Comparison of ENCODE assay signal across 9 cellular contexts in genomic region chr3:120506828-120507774, GRCh38. TPM values are rescaled to one million over a fixed set of nuclear protein-coding genes. Genes with fewer than 3 reads are reported as not detected.
DNase-seq lines count a peak whose midpoint lies in the region; ATAC-seq and TF ChIP-seq lines count a peak whose summit lies in the region.
"Had no signal": no experiment of that assay in that cellular context is flagged by ENCODE, and none has a peak within 500 bp of the region (broad histone marks: within the 10 kb centered on the region; RNA-seq: fewer than 3 reads in every experiment).

No MANE protein-coding gene starts in this region.

- peak overlapping the region in 1 of 4 donors; percentile 3 for H3K27ac ChIP-seq in esophagus squamous epithelium
- no peak overlapping the region for H3K27ac ChIP-seq in neuronal stem cell (replicated peaks; ENCODE audit: low read length)
- H3K27ac ChIP-seq: neutrophil had no signal

- H3K36me3 ChIP-seq in esophagus squamous epithelium (no peaks in the 10 kb centered on the region), neuronal stem cell (replicated peaks in 1 of 2; ENCODE audit: control insufficient read depth in 2 of 2, insufficient read depth in 2 of 2, low read length in 2 of 2) (no peaks in the 10 kb centered on the region)
- H3K36me3 ChIP-seq: neutrophil had no signal

- H2BK15ac ChIP-seq in neuronal stem cell (ENCODE audit: low read length): no peak overlapping the region

- H3K4me1 ChIP-seq in esophagus squamous epithelium: peaks cover 0 to 15% (median 8%) of the 10 kb centered on the region in 3 donors
- H3K4me1 ChIP-seq in neuronal stem cell (ENCODE audit: control insufficient read depth in 2 of 2, insufficient read depth in 1 of 2, low read depth in 1 of 2, low read length in 2 of 2): peaks cover 0 to 8% of the 10 kb centered on the region in 2 donors

- H3K79me1 ChIP-seq in neuronal stem cell (ENCODE audit: low read depth, low read length): no peaks in the 10 kb centered on the region

- peak overlapping the region; percentile 17 for H2AFZ ChIP-seq in neuronal stem cell (ENCODE audit: low read length)

- H2BK120ac ChIP-seq in neuronal stem cell (ENCODE audit: low read depth, low read length): no peak overlapping the region

- no peak overlapping the region for H3K4ac ChIP-seq in neuronal stem cell (ENCODE audit: low read length)

- no peak overlapping the region for H3K14ac ChIP-seq in neuronal stem cell (ENCODE audit: low read length)

- no peak overlapping the region for H3K9ac ChIP-seq in neuronal stem cell (ENCODE audit: low read depth, low read length, poor library complexity)

- H2BK12ac ChIP-seq in neuronal stem cell (ENCODE audit: low read length): no peak overlapping the region

- no peak overlapping the region for H3K23ac ChIP-seq in neuronal stem cell (ENCODE audit: low read depth, low read length, poor library complexity)

- H3K27me3 ChIP-seq in esophagus squamous epithelium (no peaks in the 10 kb centered on the region), neuronal stem cell (ENCODE audit: control insufficient read depth in 3 of 3, insufficient read depth in 3 of 3, low read depth in 1 of 3, low read length in 3 of 3) (peaks cover 0 to 2% (median 0%) of the 10 kb centered on the region in 3 experiments)

- no peak overlapping the region for H4K91ac ChIP-seq in neuronal stem cell (ENCODE audit: low read depth, low read length, poor library complexity)

- WGBS in esophagus squamous epithelium, 2 donors: 39 to 48% methylated on average over 10 of the region's 10 CpGs
- no CpG with 5 or more reads among the region's 10 CpGs for WGBS in neuronal stem cell (ENCODE audit: extremely low coverage in 2 of 2, insufficient read length in 2 of 2, insufficient replicate concordance in 1 of 2), 2 donors

- TF ChIP-seq CTCF in esophagus squamous epithelium (IDR thresholded peaks at IDR 0.05): peak in 5 of 6 experiments; percentile 42 to 63 (median 54)

- intact Hi-C loops in esophagus squamous epithelium (cut with DNase I): no loop called here

- TF ChIP-seq POLR2A in esophagus squamous epithelium (IDR thresholded peaks at IDR 0.05): no peak

- H3K9me3 ChIP-seq in esophagus squamous epithelium (no peaks in the 10 kb centered on the region), neuronal stem cell (replicated peaks in 1 of 2; ENCODE audit: control insufficient read depth in 2 of 2, insufficient read depth in 1 of 2, low read depth in 1 of 2, low read length in 2 of 2) (peaks cover 3 to 4% of the 10 kb centered on the region in 2 donors)
- H3K9me3 ChIP-seq: neutrophil had no signal

- H2BK5ac ChIP-seq in neuronal stem cell (ENCODE audit: low read length): no peak overlapping the region

- no peak overlapping the region for H3K4me2 ChIP-seq in neuronal stem cell (ENCODE audit: insufficient read depth, low read length, poor library complexity, severe bottlenecking)

- no peak overlapping the region for H4K8ac ChIP-seq in neuronal stem cell (ENCODE audit: low read depth, low read length)

- ATAC-seq in HG02642 (IDR thresholded peaks at IDR 0.05; ENCODE audit: poor library complexity, unreplicated experiment): peak; percentile 47
- ATAC-seq in GM18517 (IDR thresholded peaks at IDR 0.05; ENCODE audit: unreplicated experiment): no peak
- no peak for ATAC-seq in HG02852 (IDR thresholded peaks at IDR 0.05; ENCODE audit: unreplicated experiment)

- no peak overlapping the region for H3K18ac ChIP-seq in neuronal stem cell (ENCODE audit: low read length)

- DNase-seq in DMS53 treated with DMSO at 0.1 percent for 48 hours (lab: John Stamatoyannopoulos, UW; ENCODE audit: unreplicated experiment): peak; percentile 70
- peak; percentile 35 for DNase-seq in RKO (ENCODE audit: low spot score)
- DNase-seq in esophagus squamous epithelium (lab: John Stamatoyannopoulos, UW): no peak
- DNase-seq in neuronal stem cell (ENCODE audit: low spot score): peak; percentile 15
- no peak for DNase-seq in amniotic stem cell (lab: John Stamatoyannopoulos, UW)

- H3K4me3 ChIP-seq in esophagus squamous epithelium: peak overlapping the region in 1 of 4 donors; percentile 10
- no peak overlapping the region for H3K4me3 ChIP-seq in neuronal stem cell (ENCODE audit: low read length in 2 of 2)

- H2AK5ac ChIP-seq in neuronal stem cell (ENCODE audit: low read depth, low read length): peak overlapping the region; percentile 56

RNA-seq across cellular contexts. Expression of gene FSTL1, which starts 56.3 kb away (rescaled TPM):
- 100 to 1,000 TPM in 2 of 4 donors, 10 to 100 TPM in 1, 1 to 10 TPM in 1; 9.4 to 258 (median 70.7) TPM for total RNA-seq in esophagus squamous epithelium
- 246 TPM for polyA plus RNA-seq in neuronal stem cell (2013, experiment 1 of 2)
- 254 TPM for polyA plus RNA-seq in neuronal stem cell (2013, experiment 2 of 2)

Comparison
In these comparisons a context has a peak if more than half of its experiments do, and no peak if none do; other contexts are left out.
1. DNase-seq: peak in DMS53 treated with DMSO at 0.1 percent for 48 hours (single experiment), RKO (single experiment) and neuronal stem cell (single experiment); none in esophagus squamous epithelium (single experiment) and amniotic stem cell (single experiment).